17 cellular contexts compared by ENCODE assay signal in the genomic region with DNA sequence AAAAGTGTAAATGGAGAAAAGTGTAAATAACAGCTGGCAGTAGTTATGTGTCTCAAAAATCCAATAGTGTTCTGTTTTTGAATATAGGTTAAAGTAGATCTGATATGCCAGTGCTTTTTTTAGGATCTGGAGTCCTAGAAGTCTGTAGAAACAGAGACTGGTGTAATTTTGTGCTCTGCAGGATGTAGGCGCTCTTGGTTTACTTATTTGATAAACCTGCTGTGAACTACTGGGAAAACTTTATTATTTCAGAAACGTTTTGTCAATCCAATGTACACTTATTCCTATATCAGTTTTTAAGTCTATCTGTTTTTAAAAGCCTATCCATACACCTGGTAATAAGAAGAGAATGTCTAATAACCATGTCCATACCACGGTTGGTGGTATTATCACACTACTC.
DNase-seq lines count a peak whose midpoint lies in the region; ATAC-seq and TF ChIP-seq lines count a peak whose summit lies in the region.
"Had no signal": no experiment of that assay in that cellular context is flagged by ENCODE, and none has a peak within 500 bp of the region (broad histone marks: within the 10 kb centered on the region; RNA-seq: fewer than 3 reads in every experiment).

No MANE protein-coding gene starts in this region.

- H3K27ac Mint-ChIP-seq in GM23338 (no peak overlapping the region), endothelial cell (ENCODE audit: unreplicated experiment) (no peak overlapping the region)
- H3K27ac Mint-ChIP-seq: dendritic cell treated with granulocyte-macrophage colony-stimulating factor and Interleukin-4, amounts not matched to agents 40 ng/mL and 50 ng/mL, for 4 days; naive B cell had no signal

- H3K27me3 ChIP-seq in BE2C (no peaks in the 10 kb centered on the region), GM23338 (ENCODE audit: insufficient read depth) (no peaks in the 10 kb centered on the region), MG63 (no peaks in the 10 kb centered on the region)
- H3K27me3 ChIP-seq: ascending aorta, tibial artery had no signal

- no peak overlapping the region for H2AFZ ChIP-seq in GM23338
- no peak overlapping the region for H2AFZ ChIP-seq in OCI-LY7 (ENCODE audit: low read length)

- intact Hi-C loops in OCI-LY7 (cut with micrococcal nuclease; ENCODE audit: unreplicated experiment), result no loop called here

- H3K36me3 Mint-ChIP-seq in GM23338 (ENCODE audit: low read depth), result no peaks in the 10 kb centered on the region
- no peaks in the 10 kb centered on the region for H3K36me3 Mint-ChIP-seq in endothelial cell (ENCODE audit: low read depth, unreplicated experiment)
- H3K36me3 Mint-ChIP-seq: naive B cell had no signal

- 0 out of 3 replicates have a peak, but pooled peaks have one; percentile 28 for ATAC-seq in GM23338
- no peak for ATAC-seq in GM19452 (IDR thresholded peaks at IDR 0.05; ENCODE audit: unreplicated experiment)
- ATAC-seq: left ventricle myocardium superior had no signal

- DNase-seq in BE2C (peak; percentile 6), GM23338 (ENCODE audit: low spot score) (peak; percentile 42), OCI-LY7 (ENCODE audit: low spot score) (peak; percentile 19), endothelial cell (ENCODE audit: low spot score) (peak; percentile 7), MG63 (no peak), 8988T (no peak), DMS153 treated with DMSO at 0.1 percent for 48 hours (lab: John Stamatoyannopoulos, UW; ENCODE audit: unreplicated experiment) (no peak)
- DNase-seq: AML-193; GOT3; hypothalamus; left ventricle myocardium superior; naive B cell; stimulated activated CD4-positive, alpha-beta T cell treated with anti-CD3 and anti-CD28 coated beads, Interleukin-2, amount 100 ng/mL, for 24 hours; tibial artery had no signal

- H3K4me3 Mint-ChIP-seq in GM23338 (no peak overlapping the region), endothelial cell (ENCODE audit: unreplicated experiment) (no peak overlapping the region)
- H3K4me3 Mint-ChIP-seq: dendritic cell treated with granulocyte-macrophage colony-stimulating factor and Interleukin-4, amounts not matched to agents 40 ng/mL and 50 ng/mL, for 4 days; naive B cell had no signal

- H3K4me1 Mint-ChIP-seq in GM23338 (peaks cover 3% of the 10 kb centered on the region; the same call in 2 of the 3 replicates), endothelial cell (ENCODE audit: unreplicated experiment) (no peaks in the 10 kb centered on the region)
- H3K4me1 Mint-ChIP-seq: naive B cell had no signal

- H3K9me2 ChIP-seq in GM23338 (ENCODE audit: insufficient read depth) (no peaks in the 10 kb centered on the region), OCI-LY7 (ENCODE audit: insufficient read depth, low read length) (no peaks in the 10 kb centered on the region)

- TF ChIP-seq CTCF in BE2C (IDR thresholded peaks at IDR 0.05; ENCODE audit: low read depth, low read length), result peak; percentile 52
- peak; percentile 65 to 73 for TF ChIP-seq CTCF in GM23338 (conservative IDR thresholded peaks at IDR 0.05; ENCODE audit: low read depth in 2 of 2)
- TF ChIP-seq CTCF in OCI-LY7 (conservative IDR thresholded peaks at IDR 0.05; ENCODE audit: low read length), result peak; percentile 78
- TF ChIP-seq CTCF in endothelial cell (IDR thresholded peaks at IDR 0.05; ENCODE audit: unreplicated experiment), result no peak

- H3F3A ChIP-seq in GM23338 (replicated peaks; ENCODE audit: low read depth), result no peaks in the 10 kb centered on the region

- H3K9me3 ChIP-seq in BE2C, result no peaks in the 10 kb centered on the region
- H3K9me3 ChIP-seq in OCI-LY7 (ENCODE audit: low read length), result no peaks in the 10 kb centered on the region
- H3K9me3 ChIP-seq in MG63, result no peaks in the 10 kb centered on the region
- H3K9me3 ChIP-seq: ascending aorta had no signal

- H3K79me2 ChIP-seq in GM23338 (replicated peaks; ENCODE audit: insufficient read depth), result no peaks in the 10 kb centered on the region
- H3K79me2 ChIP-seq in OCI-LY7 (ENCODE audit: insufficient read depth, low read depth, low read length), result no peaks in the 10 kb centered on the region

- CTCF ChIA-PET in OCI-LY7 (lab: Charles Lee; ENCODE audit: unreplicated experiment), result no interaction called here

- H3K27me3 Mint-ChIP-seq in GM23338 (ENCODE audit: insufficient read depth, low read depth, poor library complexity) (no peaks in the 10 kb centered on the region), endothelial cell (ENCODE audit: unreplicated experiment) (peaks cover 1% of the 10 kb centered on the region)
- H3K27me3 Mint-ChIP-seq: dendritic cell treated with granulocyte-macrophage colony-stimulating factor and Interleukin-4, amounts not matched to agents 40 ng/mL and 50 ng/mL, for 4 days; naive B cell had no signal

- no TSS peak for BruUV-seq in OCI-LY7 (replicated peaks; lab: Mats Ljungman, UMichigan)

- POLR2A ChIA-PET in OCI-LY7 (lab: Charles Lee), result no interaction called here

- no peak overlapping the region for H3K4me2 ChIP-seq in GM23338
- no peak overlapping the region for H3K4me2 ChIP-seq in OCI-LY7 (ENCODE audit: low read length)

- H3K9me3 Mint-ChIP-seq in GM23338 (no peaks in the 10 kb centered on the region), endothelial cell (ENCODE audit: unreplicated experiment) (no peaks in the 10 kb centered on the region)

- H3K27ac ChIP-seq in GM23338 (ENCODE audit: low read depth), result no peak overlapping the region
- H3K27ac ChIP-seq in OCI-LY7 (ENCODE audit: low read depth, low read length, poor library complexity, severe bottlenecking), result no peak overlapping the region
- H3K27ac ChIP-seq: ascending aorta, tibial artery had no signal

- H3K36me3 ChIP-seq in BE2C, result no peaks in the 10 kb centered on the region
- no peaks in the 10 kb centered on the region for H3K36me3 ChIP-seq in GM23338 (ENCODE audit: insufficient read depth)
- no peaks in the 10 kb centered on the region for H3K36me3 ChIP-seq in OCI-LY7 (ENCODE audit: insufficient read depth, low read length)
- H3K36me3 ChIP-seq in MG63, result no peaks in the 10 kb centered on the region
- H3K36me3 ChIP-seq: ascending aorta, tibial artery had no signal

- no peaks in the 10 kb centered on the region for H4K20me1 ChIP-seq in GM23338 (replicated peaks; ENCODE audit: insufficient read depth)
- H4K20me1 ChIP-seq in OCI-LY7 (ENCODE audit: insufficient read depth, low read length), result no peaks in the 10 kb centered on the region

- H3K4me1 ChIP-seq in BE2C, result no peaks in the 10 kb centered on the region
- H3K4me1 ChIP-seq in GM23338 (ENCODE audit: insufficient read depth), result no peaks in the 10 kb centered on the region
- H3K4me1 ChIP-seq in OCI-LY7 (ENCODE audit: insufficient read depth, low read length, poor library complexity, severe bottlenecking), result no peaks in the 10 kb centered on the region
- H3K4me1 ChIP-seq: ascending aorta, tibial artery had no signal

- H3K4me3 ChIP-seq in BE2C (ENCODE audit: low read depth, low read length) (no peak overlapping the region), GM23338 (no peak overlapping the region), OCI-LY7 (ENCODE audit: low read depth, low read length, poor library complexity, severe bottlenecking) (no peak overlapping the region), MG63 (no peak overlapping the region)
- H3K4me3 ChIP-seq: ascending aorta, tibial artery had no signal

TF ChIP-seq in GM23338, 12 proteins besides CTCF, POLR2A, EP300 and RAD21 (continues in another document):
- TF ChIP-seq CREB1 (CRISPR knock-in tag; IDR thresholded peaks at IDR 0.05; ENCODE audit: low read depth) (no peak), NANOG (IDR thresholded peaks at IDR 0.05; ENCODE audit: borderline replicate concordance) (no peak), ZNF114 (CRISPR knock-in tag; IDR thresholded peaks at IDR 0.05) (no peak), ZNF331 (CRISPR knock-in tag; IDR thresholded peaks at IDR 0.05; ENCODE audit: low read depth) (no peak), EZH2 (IDR thresholded peaks at IDR 0.05; ENCODE audit: low read depth, unreplicated experiment) (no peak)
- TF ChIP-seq, protein P1, sequence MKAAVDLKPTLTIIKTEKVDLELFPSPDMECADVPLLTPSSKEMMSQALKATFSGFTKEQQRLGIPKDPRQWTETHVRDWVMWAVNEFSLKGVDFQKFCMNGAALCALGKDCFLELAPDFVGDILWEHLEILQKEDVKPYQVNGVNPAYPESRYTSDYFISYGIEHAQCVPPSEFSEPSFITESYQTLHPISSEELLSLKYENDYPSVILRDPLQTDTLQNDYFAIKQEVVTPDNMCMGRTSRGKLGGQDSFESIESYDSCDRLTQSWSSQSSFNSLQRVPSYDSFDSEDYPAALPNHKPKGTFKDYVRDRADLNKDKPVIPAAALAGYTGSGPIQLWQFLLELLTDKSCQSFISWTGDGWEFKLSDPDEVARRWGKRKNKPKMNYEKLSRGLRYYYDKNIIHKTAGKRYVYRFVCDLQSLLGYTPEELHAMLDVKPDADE (IDR thresholded peaks at IDR 0.05), result no peak

Comparison
In these comparisons a context has a peak if more than half of its experiments do, and no peak if none do; other contexts are left out.
1. DNase-seq: peak in BE2C (single experiment), GM23338 (single experiment), OCI-LY7 (single experiment) and endothelial cell (single experiment); none in MG63 (single experiment), 8988T (single experiment) and DMS153 treated with DMSO at 0.1 percent for 48 hours (single experiment).